Comparison of ENCODE assay signal across 1 cellular context in the genomic region with DNA sequence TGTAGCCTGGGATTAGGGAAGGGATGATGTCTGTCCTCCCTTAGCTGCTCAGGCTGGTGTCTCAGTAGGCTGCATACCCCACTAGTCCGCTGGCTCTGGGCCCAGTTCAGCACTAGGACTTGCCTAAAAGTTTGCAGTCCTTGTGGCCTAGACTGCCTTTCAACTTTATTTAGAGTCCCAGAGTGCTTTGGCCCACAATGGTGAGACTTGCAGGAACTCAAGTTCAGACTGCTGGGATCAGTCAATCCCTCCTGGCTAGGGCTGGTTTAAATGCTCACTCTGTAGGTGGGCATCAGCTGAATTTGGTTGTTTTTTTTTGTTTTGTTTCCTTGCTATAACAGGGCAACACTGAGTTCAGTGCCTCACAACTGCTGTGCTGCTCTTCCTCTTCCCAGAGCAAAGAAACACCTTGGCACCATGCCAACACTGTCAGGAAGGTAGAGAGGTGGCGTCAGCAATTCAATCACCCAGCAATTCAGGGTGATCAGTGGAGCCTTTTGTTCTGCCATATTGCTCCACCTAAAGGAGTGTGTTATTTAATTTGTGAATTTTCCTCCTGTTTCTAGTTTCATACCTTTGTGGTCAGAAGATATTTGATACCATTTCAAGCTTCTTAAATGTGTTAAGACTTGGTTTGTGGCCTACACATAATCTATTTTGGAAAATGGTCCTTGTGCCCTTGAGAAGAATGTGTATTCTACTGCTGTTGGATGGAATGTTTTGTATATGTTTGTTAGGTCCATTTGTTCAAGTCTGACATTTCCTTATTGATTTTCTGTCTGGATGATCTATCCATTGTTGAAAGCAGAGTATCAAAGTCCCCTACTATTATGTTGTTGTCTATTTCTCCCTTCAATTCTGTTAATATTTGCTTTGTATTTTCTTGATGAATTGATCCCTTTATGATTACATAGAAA.
A peak's percentile ranks its signal among the peaks of the same experiment; 100 is the strongest.
TF ChIP-seq lines count a peak whose summit lies in the region.

No MANE protein-coding gene starts in this region.

TF ChIP-seq in HepG2, 621 proteins besides CTCF, POLR2A, EP300 and RAD21 (continued from another document and continues in another):
- TF ChIP-seq, protein P1, sequence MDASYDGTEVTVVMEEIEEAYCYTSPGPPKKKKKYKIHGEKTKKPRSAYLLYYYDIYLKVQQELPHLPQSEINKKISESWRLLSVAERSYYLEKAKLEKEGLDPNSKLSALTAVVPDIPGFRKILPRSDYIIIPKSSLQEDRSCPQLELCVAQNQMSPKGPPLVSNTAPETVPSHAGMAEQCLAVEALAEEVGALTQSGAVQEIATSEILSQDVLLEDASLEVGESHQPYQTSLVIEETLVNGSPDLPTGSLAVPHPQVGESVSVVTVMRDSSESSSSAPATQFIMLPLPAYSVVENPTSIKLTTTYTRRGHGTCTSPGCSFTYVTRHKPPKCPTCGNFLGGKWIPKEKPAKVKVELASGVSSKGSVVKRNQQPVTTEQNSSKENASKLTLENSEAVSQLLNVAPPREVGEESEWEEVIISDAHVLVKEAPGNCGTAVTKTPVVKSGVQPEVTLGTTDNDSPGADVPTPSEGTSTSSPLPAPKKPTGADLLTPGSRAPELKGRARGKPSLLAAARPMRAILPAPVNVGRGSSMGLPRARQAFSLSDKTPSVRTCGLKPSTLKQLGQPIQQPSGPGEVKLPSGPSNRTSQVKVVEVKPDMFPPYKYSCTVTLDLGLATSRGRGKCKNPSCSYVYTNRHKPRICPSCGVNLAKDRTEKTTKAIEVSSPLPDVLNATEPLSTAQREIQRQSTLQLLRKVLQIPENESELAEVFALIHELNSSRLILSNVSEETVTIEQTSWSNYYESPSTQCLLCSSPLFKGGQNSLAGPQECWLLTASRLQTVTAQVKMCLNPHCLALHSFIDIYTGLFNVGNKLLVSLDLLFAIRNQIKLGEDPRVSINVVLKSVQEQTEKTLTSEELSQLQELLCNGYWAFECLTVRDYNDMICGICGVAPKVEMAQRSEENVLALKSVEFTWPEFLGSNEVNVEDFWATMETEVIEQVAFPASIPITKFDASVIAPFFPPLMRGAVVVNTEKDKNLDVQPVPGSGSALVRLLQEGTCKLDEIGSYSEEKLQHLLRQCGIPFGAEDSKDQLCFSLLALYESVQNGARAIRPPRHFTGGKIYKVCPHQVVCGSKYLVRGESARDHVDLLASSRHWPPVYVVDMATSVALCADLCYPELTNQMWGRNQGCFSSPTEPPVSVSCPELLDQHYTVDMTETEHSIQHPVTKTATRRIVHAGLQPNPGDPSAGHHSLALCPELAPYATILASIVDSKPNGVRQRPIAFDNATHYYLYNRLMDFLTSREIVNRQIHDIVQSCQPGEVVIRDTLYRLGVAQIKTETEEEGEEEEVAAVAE (CRISPR knock-in tag; IDR thresholded peaks at IDR 0.05; ENCODE audit: borderline replicate concordance), result no peak
- TF ChIP-seq POLR2G (IDR thresholded peaks at IDR 0.05; ENCODE audit: low read depth, low read length) (no peak), SALL2 (CRISPR knock-in tag; IDR thresholded peaks at IDR 0.05) (no peak), KDM2A (CRISPR knock-in tag; IDR thresholded peaks at IDR 0.05; ENCODE audit: borderline replicate concordance, low read depth) (no peak), NKX3-1 (CRISPR knock-in tag; IDR thresholded peaks at IDR 0.05) (no peak), PAXIP1 (CRISPR knock-in tag; conservative IDR thresholded peaks at IDR 0.05) (peak; percentile 98), NFE2L1 (CRISPR knock-in tag; IDR thresholded peaks at IDR 0.05; ENCODE audit: borderline replicate concordance) (no peak), ZNF282 (IDR thresholded peaks at IDR 0.05; ENCODE audit: partially characterized antibody) (no peak), ZNF44 (CRISPR knock-in tag; IDR thresholded peaks at IDR 0.05) (0 out of 2 replicates have a peak, but pooled peaks have one; percentile 15), IKZF4 (CRISPR knock-in tag; IDR thresholded peaks at IDR 0.05; ENCODE audit: borderline replicate concordance, low read depth, not compliant biosample characterization) (peak; percentile 26), RFX5 (IDR thresholded peaks at IDR 0.05; ENCODE audit: low read depth, low read length) (no peak), PITX1 (CRISPR knock-in tag; IDR thresholded peaks at IDR 0.05) (0 out of 2 replicates have a peak, but pooled peaks have one; percentile 26), XRCC5 (optimal IDR thresholded peaks at IDR 0.05; ENCODE audit: low read length) (no peak), THAP9 (CRISPR knock-in tag; IDR thresholded peaks at IDR 0.05; ENCODE audit: borderline replicate concordance) (peak; percentile 35; the same call in 1 of the 2 replicates), MLLT10 (CRISPR knock-in tag; IDR thresholded peaks at IDR 0.05) (no peak), ZNF280D (CRISPR knock-in tag; IDR thresholded peaks at IDR 0.05) (peak; percentile 83; the same call in 1 of the 2 replicates), HDAC1 (CRISPR knock-in tag; IDR thresholded peaks at IDR 0.05) (peak; percentile 67), ZNF225 (CRISPR knock-in tag; IDR thresholded peaks at IDR 0.05) (no peak), ZSCAN29 (CRISPR knock-in tag; conservative IDR thresholded peaks at IDR 0.05) (no peak), HMG20A (CRISPR knock-in tag; IDR thresholded peaks at IDR 0.05; ENCODE audit: borderline replicate concordance) (peak; percentile 78), ATAD3A (CRISPR knock-in tag; IDR thresholded peaks at IDR 0.05) (no peak), CEBPZ (IDR thresholded peaks at IDR 0.05; ENCODE audit: low read length) (no peak), ZNF160 (CRISPR knock-in tag; IDR thresholded peaks at IDR 0.05) (no peak), NR3C1 (CRISPR knock-in tag; IDR thresholded peaks at IDR 0.05) (no peak), PCBP1 (IDR thresholded peaks at IDR 0.05; ENCODE audit: borderline replicate concordance, low read depth, low read length) (no peak), ZNF775 (CRISPR knock-in tag; IDR thresholded peaks at IDR 0.05; ENCODE audit: borderline replicate concordance) (no peak), CBX5 (CRISPR knock-in tag; IDR thresholded peaks at IDR 0.05; ENCODE audit: borderline replicate concordance) (no peak), POLR2AphosphoS5 (IDR thresholded peaks at IDR 0.05; ENCODE audit: low read depth, low read length) (no peak), ELF3 (CRISPR knock-in tag; IDR thresholded peaks at IDR 0.05) (peak; percentile 81; the same call in 1 of the 2 replicates), DNMT3B (CRISPR knock-in tag; conservative IDR thresholded peaks at IDR 0.05) (no peak), FLYWCH1 (CRISPR knock-in tag; IDR thresholded peaks at IDR 0.05) (no peak), MZF1 (CRISPR knock-in tag; IDR thresholded peaks at IDR 0.05; ENCODE audit: borderline replicate concordance) (no peak), MED1 (CRISPR knock-in tag; IDR thresholded peaks at IDR 0.05) (peak; percentile 82), REPIN1 (CRISPR knock-in tag; IDR thresholded peaks at IDR 0.05; ENCODE audit: borderline replicate concordance, low read depth) (peak; percentile 49; the same call in 1 of the 2 replicates)
- TF ChIP-seq, protein P2, sequence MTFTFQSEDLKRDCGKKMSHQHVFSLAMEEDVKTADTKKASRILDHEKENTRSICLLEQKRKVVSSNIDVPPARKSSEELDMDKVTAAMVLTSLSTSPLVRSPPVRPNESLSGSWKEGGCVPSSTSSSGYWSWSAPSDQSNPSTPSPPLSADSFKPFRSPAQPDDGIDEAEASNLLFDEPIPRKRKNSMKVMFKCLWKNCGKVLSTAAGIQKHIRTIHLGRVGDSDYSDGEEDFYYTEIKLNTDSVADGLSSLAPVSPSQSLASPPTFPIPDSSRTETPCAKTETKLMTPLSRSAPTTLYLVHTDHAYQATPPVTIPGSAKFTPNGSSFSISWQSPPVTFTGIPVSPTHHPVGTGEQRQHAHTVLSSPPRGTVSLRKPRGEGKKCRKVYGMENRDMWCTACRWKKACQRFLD (CRISPR knock-in tag; IDR thresholded peaks at IDR 0.05; ENCODE audit: borderline replicate concordance), result no peak
